8 cellular contexts compared by ENCODE assay signal in the genomic region with DNA sequence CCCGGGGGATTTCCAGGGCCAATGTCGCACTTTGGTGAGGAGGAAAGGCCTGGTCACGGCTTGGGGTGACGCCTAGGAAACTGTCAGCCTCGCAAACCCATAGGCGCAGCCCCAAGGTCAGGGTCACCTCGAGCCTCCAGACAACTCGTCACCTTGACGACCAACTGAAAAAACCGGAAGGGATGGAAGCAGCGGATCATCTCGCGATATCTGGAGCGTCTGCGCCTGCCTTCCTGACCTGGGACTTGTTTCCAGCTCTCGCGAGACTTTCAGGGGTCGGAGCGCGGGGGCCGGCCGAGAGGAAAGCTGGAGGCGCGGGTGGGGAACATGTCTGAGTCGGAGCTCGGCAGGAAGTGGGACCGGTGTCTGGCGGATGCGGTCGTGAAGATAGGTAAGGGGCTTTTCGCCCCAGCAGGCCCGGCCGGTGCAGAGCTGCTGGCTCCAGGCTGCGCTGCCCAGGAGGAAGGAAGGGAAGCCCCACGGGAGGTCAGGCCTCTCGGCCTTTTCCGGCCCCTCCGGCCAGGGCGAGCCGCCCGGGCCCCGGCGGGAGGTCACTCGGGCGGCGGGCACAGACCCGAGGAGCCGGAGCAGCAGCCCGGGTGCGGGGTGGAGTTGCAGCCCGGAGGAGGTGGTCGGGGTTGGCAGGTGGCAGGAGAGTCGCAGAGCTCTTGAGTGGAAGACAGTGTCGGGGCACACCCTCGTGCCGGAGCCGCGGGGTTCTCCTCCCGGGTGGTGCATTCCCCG. TPM values are rescaled to one million over a fixed set of nuclear protein-coding genes. Genes with fewer than 3 reads are reported as not detected.
DNase-seq lines count a peak whose midpoint lies in the region; ATAC-seq and TF ChIP-seq lines count a peak whose summit lies in the region.

No MANE protein-coding gene starts in this region.

- H3K27me3 ChIP-seq in spleen (replicated peaks in 1 of 7), result no peaks in the 10 kb centered on the region

- H3K36me3 ChIP-seq in spleen, result peaks cover 0 to 15% (median 0%) of the 10 kb centered on the region in 6 donors

- DNase-seq in AG10803 (ENCODE audit: low read depth) (peak; percentile 96), NCI-H345 treated with DMSO at 0.1 percent for 48 hours (lab: John Stamatoyannopoulos, UW; ENCODE audit: unreplicated experiment) (peak; percentile 98), iris pigment epithelial cell (ENCODE audit: low read depth) (peak; percentile 97), spleen (peak; percentile 98)
- DNase-seq in activated CD4-positive, CD25-positive, alpha-beta regulatory T cell treated with anti-CD3 and anti-CD28 coated beads, Interleukin-2, amount 50 U/mL, for 16 hours (ENCODE audit: low read depth, low spot score), result peak; percentile 91
- DNase-seq in central memory CD8-positive, alpha-beta T cell (ENCODE audit: low spot score in 2 of 2), result peak; percentile 93 to 98

- H3K27ac ChIP-seq in spleen, result peak overlapping the region; percentile 93 to 97 (median 95)

- TF ChIP-seq CTCF in AG10803 (conservative IDR thresholded peaks at IDR 0.05; ENCODE audit: low read length) (no peak), spleen (IDR thresholded peaks at IDR 0.05 in 8 of 11, conservative IDR thresholded peaks at IDR 0.05 in 3 of 11) (peak in 3 of 11 experiments; percentile 21 to 51 (median 50))

- ATAC-seq in GM19035 (IDR thresholded peaks at IDR 0.05; ENCODE audit: unreplicated experiment) (peak; percentile 85), HG03342 (IDR thresholded peaks at IDR 0.05; ENCODE audit: unreplicated experiment) (peak; percentile 83)
- ATAC-seq in central memory CD8-positive, alpha-beta T cell (replicated peaks; ENCODE audit: extremely low read depth, poor library complexity, severe bottlenecking), result peak; percentile 79

- H3K27me3 Mint-ChIP-seq in central memory CD8-positive, alpha-beta T cell, result no peaks in the 10 kb centered on the region

- H3K36me3 Mint-ChIP-seq in central memory CD8-positive, alpha-beta T cell (ENCODE audit: insufficient read depth), result peaks cover 34% of the 10 kb centered on the region

- H3K4me3 ChIP-seq in AG10803 (ENCODE audit: low read length) (peak overlapping the region; percentile 83), spleen (peak overlapping the region; percentile 65 to 99 (median 86))

- peak overlapping the region; percentile 100 for H3K27ac Mint-ChIP-seq in central memory CD8-positive, alpha-beta T cell (ENCODE audit: low read depth)

- peak; percentile 8 to 53 (median 18) for TF ChIP-seq POLR2A in spleen (IDR thresholded peaks at IDR 0.05)

- H3K4me1 ChIP-seq in spleen, result peaks cover 25 to 60% (median 38%) of the 10 kb centered on the region in 6 donors

- intact Hi-C loops in spleen (cut with DNase I; ENCODE audit: low total_unique reads), result loop anchor here (10.0 kb wide), 1 partner anchor 112 kb away; the partner anchor contains the start of gene CAPZB

- H3K4me3 Mint-ChIP-seq in central memory CD8-positive, alpha-beta T cell, result peak overlapping the region; percentile 99

- 0 to 1% (median 0%) methylated on average over 20 to 60 of the region's 60 CpGs for WGBS in spleen, 5 donors

- no peaks in the 10 kb centered on the region for H3K9me3 Mint-ChIP-seq in central memory CD8-positive, alpha-beta T cell

- peaks cover 45% of the 10 kb centered on the region for H3K4me1 Mint-ChIP-seq in central memory CD8-positive, alpha-beta T cell

- no peaks in the 10 kb centered on the region for H3K9me3 ChIP-seq in spleen

RNA-seq across cellular contexts. Expression of gene NBL1, which starts 47.2 kb away (rescaled TPM):
- 10 to 100 TPM in 6 of 7 donors, 1 to 10 TPM in 1; 9.9 to 50.1 (median 18.6) TPM for total RNA-seq in spleen
- polyA plus RNA-seq in spleen, result 10 to 100 TPM; 16.4 to 26.8 (median 16.6) TPM

Comparison
In these comparisons a context has a peak if more than half of its experiments do, and no peak if none do; other contexts are left out.
1. Peak in every context shown above with its lines: DNase-seq, ATAC-seq, H3K4me3 ChIP-seq and H3K27ac ChIP-seq.